ENCODE assay signal across 8 cellular contexts in genomic region chr3:86990734-86991481, GRCh38. TPM values are rescaled to one million over a fixed set of nuclear protein-coding genes. Genes with fewer than 3 reads are reported as not detected.
DNase-seq lines count a peak whose midpoint lies in the region; ATAC-seq, FAIRE-seq and TF ChIP-seq lines count a peak whose summit lies in the region.

TSS of gene VGLL3 (minus strand) at chr3:86991149. CDS start at chr3:86990743, 406 bp downstream.

- H4K8ac ChIP-seq in trophoblast cell (ENCODE audit: low read depth, low read length): peak within 1 kb of the TSS; percentile 43

- H3K4ac ChIP-seq in trophoblast cell (ENCODE audit: low read depth, low read length): peak within 1 kb of the TSS; percentile 37

- H3K4me3 ChIP-seq in heart left ventricle: peak within 1 kb of the TSS; percentile 15 to 84 (median 60)
- peak within 1 kb of the TSS; percentile 80 for H3K4me3 ChIP-seq in trophoblast cell (ENCODE audit: low read depth, low read length)

- peak within 1 kb of the TSS; percentile 16 for H3K18ac ChIP-seq in trophoblast cell (ENCODE audit: low read length)

- H3K79me2 ChIP-seq in trophoblast cell (ENCODE audit: control insufficient read depth, insufficient read depth, low read length, poor library complexity): peaks cover 2% of the 10 kb centered on the region

- H3K27me3 Mint-ChIP-seq in activated naive CD8-positive, alpha-beta T cell: peaks cover 20% of the 10 kb centered on the region

- peak within 1 kb of the TSS; percentile 58 for H4K91ac ChIP-seq in trophoblast cell (ENCODE audit: low read depth, low read length)

- FAIRE-seq in HTR-8/SVneo (lab: Jason Lieb, UNC): peak; percentile 90

- peak within 1 kb of the TSS; percentile 78 for H2BK120ac ChIP-seq in trophoblast cell (ENCODE audit: insufficient read depth, low read length, poor library complexity)

- WGBS in heart left ventricle, 4 donors: 0 to 1% (median 1%) methylated on average over 13 to 77 of the region's 77 CpGs
- WGBS in trophoblast cell (ENCODE audit: extremely low coverage, insufficient coverage, insufficient read length): no CpG with 5 or more reads among the region's 77 CpGs

- peak within 1 kb of the TSS; percentile 68 for H3K4me2 ChIP-seq in trophoblast cell (ENCODE audit: low read length)

- H3K36me3 Mint-ChIP-seq in activated naive CD8-positive, alpha-beta T cell: no peaks in the 10 kb centered on the region

- no peak within 1 kb of the TSS for H3K23ac ChIP-seq in trophoblast cell (ENCODE audit: low read length)

- no peak for TF ChIP-seq POLR2A in heart left ventricle (IDR thresholded peaks at IDR 0.05)

- peak within 1 kb of the TSS; percentile 0 for H4K12ac ChIP-seq in trophoblast cell (ENCODE audit: low read depth, low read length)

- H3K4me3 Mint-ChIP-seq in activated naive CD8-positive, alpha-beta T cell: peak within 1 kb of the TSS; percentile 27

- no peak within 1 kb of the TSS for H3K27ac Mint-ChIP-seq in activated naive CD8-positive, alpha-beta T cell

- peak within 1 kb of the TSS; percentile 33 for H2BK5ac ChIP-seq in trophoblast cell (ENCODE audit: low read depth, low read length, poor library complexity)

- H3K4me1 Mint-ChIP-seq in activated naive CD8-positive, alpha-beta T cell (ENCODE audit: low read depth): peaks cover 3% of the 10 kb centered on the region

- peak within 1 kb of the TSS; percentile 40 for H3K14ac ChIP-seq in trophoblast cell (ENCODE audit: low read length)

- H3K27me3 ChIP-seq in heart left ventricle (peaks cover 0 to 24% (median 12%) of the 10 kb centered on the region in 9 donors), trophoblast cell (ENCODE audit: insufficient read depth, low read length) (no peaks in the 10 kb centered on the region)

- peak within 1 kb of the TSS; percentile 34 for H2BK12ac ChIP-seq in trophoblast cell (ENCODE audit: low read length)

- H3K9ac ChIP-seq in trophoblast cell (ENCODE audit: low read length): peak within 1 kb of the TSS; percentile 0

- H3K9me3 Mint-ChIP-seq in activated naive CD8-positive, alpha-beta T cell (ENCODE audit: low read depth): peaks cover 9% of the 10 kb centered on the region

- H2AFZ ChIP-seq in trophoblast cell (ENCODE audit: insufficient read depth, low read length, poor library complexity): peak within 1 kb of the TSS; percentile 81

- DNase-seq in NCI-H1417 (lab: John Stamatoyannopoulos, UW) (peak in 2 of 3 experiments; percentile 79 to 83), NCI-H1417 treated with DMSO at 0.1 percent for 48 hours (lab: John Stamatoyannopoulos, UW) (no peak), HTR-8/SVneo (ENCODE audit: insufficient read length, low spot score) (peak; percentile 46), heart left ventricle (peak; percentile 50 to 83 (median 62)), trophoblast cell (peak; percentile 78 to 81), occipital lobe (lab: John Stamatoyannopoulos, UW) (no peak)
- DNase-seq in stimulated activated CD4-positive, alpha-beta T cell treated with anti-CD3 and anti-CD28 coated beads, Interleukin-4, amount 100 ng/mL, for 24 hours: no peak

- intact Hi-C loops in heart left ventricle (cut with DNase I): loop anchor here in 1 of 10 donors (10.0 kb wide), 1 partner anchor 196 kb away; no protein-coding TSS in a partner anchor

- ATAC-seq in heart left ventricle: peak; percentile 48 to 92 (median 82)

- H3K27ac ChIP-seq in heart left ventricle (peak within 1 kb of the TSS; percentile 44 to 88 (median 68)), trophoblast cell (ENCODE audit: low read depth, low read length) (peak within 1 kb of the TSS; percentile 64)

- no peaks in the 10 kb centered on the region for H3K36me3 ChIP-seq in heart left ventricle
- no peaks in the 10 kb centered on the region for H3K36me3 ChIP-seq in trophoblast cell (ENCODE audit: control insufficient read depth in 1 of 2, insufficient read depth in 2 of 2, low read length in 2 of 2)

- H3K4me1 ChIP-seq in heart left ventricle (peaks cover 0 to 12% (median 2%) of the 10 kb centered on the region in 12 donors), trophoblast cell (ENCODE audit: control insufficient read depth in 1 of 2, insufficient read depth in 2 of 2, low read length in 2 of 2) (peaks cover 0 to 7% of the 10 kb centered on the region in 2 experiments)

- H3K9me3 ChIP-seq in heart left ventricle (no peaks in the 10 kb centered on the region), trophoblast cell (ENCODE audit: insufficient read depth, low read depth, low read length) (no peaks in the 10 kb centered on the region)

- TF ChIP-seq CTCF in heart left ventricle (IDR thresholded peaks at IDR 0.05): peak in 3 of 12 donors; percentile 8 to 34 (median 15)

- no peak within 1 kb of the TSS for H2AK5ac ChIP-seq in trophoblast cell (ENCODE audit: low read length)

- H3K79me1 ChIP-seq in trophoblast cell (ENCODE audit: low read length): peaks cover 9% of the 10 kb centered on the region

RNA-seq across cellular contexts. Expression of gene VGLL3, which starts in this region (rescaled TPM):
- total RNA-seq in heart left ventricle (10 to 100 TPM in 3 of 9 donors, 1 to 10 TPM in 6; 1.1 to 25.4 (median 6.3) TPM), occipital lobe (1.7 TPM)
- polyA plus RNA-seq in heart left ventricle: 1 to 10 TPM in 1 of 2 donors, under 1 TPM in 1; 0.65 to 1.9 TPM
- polyA plus RNA-seq in trophoblast cell (2013): 44.9 and 47.0 TPM in 2 replicates

Comparison
In these comparisons a context has a peak if more than half of its experiments do, and no peak if none do; other contexts are left out.
1. DNase-seq: peak in NCI-H1417 (2 of 3), HTR-8/SVneo (single experiment), heart left ventricle (5 of 5) and trophoblast cell (2 of 2); none in NCI-H1417 treated with DMSO at 0.1 percent for 48 hours (single experiment), occipital lobe (single experiment) and stimulated activated CD4-positive, alpha-beta T cell treated with anti-CD3 and anti-CD28 coated beads, Interleukin-4, amount 100 ng/mL, for 24 hours (single experiment).